ENCODE assay signal across 2 cellular contexts in genomic region chr2:183179156-183179555, GRCh38.
TF ChIP-seq lines count a peak whose summit lies in the region.

No MANE protein-coding gene starts in this region.

TF ChIP-seq in WTC11, 78 proteins besides CTCF, POLR2A, EP300 and RAD21:
- no peak for TF ChIP-seq ATF3 (CRISPR knock-in tag; conservative IDR thresholded peaks at IDR 0.05)
- no peak for TF ChIP-seq ETV6 (CRISPR knock-in tag; IDR thresholded peaks at IDR 0.05)

TF ChIP-seq in endothelial cell of umbilical vein, 7 proteins besides CTCF, POLR2A, EP300 and RAD21 (continued from another document):
- TF ChIP-seq JUN (IDR thresholded peaks at IDR 0.05; ENCODE audit: borderline replicate concordance, insufficient read depth, insufficient read length, low read depth) = no peak
TF ChIP-seq in endothelial cell of umbilical vein: peak in this region for 0.
